In genomic region chr5:75054110-75054930, GRCh38 we compare ENCODE assay signal across 9 cellular contexts. TPM values are rescaled to one million over a fixed set of nuclear protein-coding genes. Genes with fewer than 3 reads are reported as not detected.
DNase-seq lines count a peak whose midpoint lies in the region; ATAC-seq and TF ChIP-seq lines count a peak whose summit lies in the region.
"Had no signal": no experiment of that assay in that cellular context is flagged by ENCODE, and none has a peak within 500 bp of the region (broad histone marks: within the 10 kb centered on the region; RNA-seq: fewer than 3 reads in every experiment).

No MANE protein-coding gene starts in this region.

- H3K27me3 ChIP-seq in HUES6 (ENCODE audit: control insufficient read depth, insufficient read depth, low read length) (peaks cover 45% of the 10 kb centered on the region), right lobe of liver (no peaks in the 10 kb centered on the region), thyroid gland (no peaks in the 10 kb centered on the region)

- 62% methylated on average over 10 of the region's 29 CpGs for WGBS in right lobe of liver (ENCODE audit: insufficient coverage, low coverage, low lambda C conversion rate, missing lambda C conversion rate)
- 22 to 31% methylated on average over 21 to 29 of the region's 29 CpGs for WGBS in thyroid gland, 2 donors

- H3K4me3 ChIP-seq in AG10803 (ENCODE audit: low read length) (peak overlapping the region; percentile 68), HUES6 (ENCODE audit: low read depth, low read length) (peak overlapping the region; percentile 86), choroid plexus epithelial cell (ENCODE audit: low read depth, low read length) (peak overlapping the region; percentile 81), right lobe of liver (peak overlapping the region; percentile 57 to 84 (median 74)), thyroid gland (replicated peaks in 1 of 3) (peak overlapping the region; percentile 68 to 88 (median 73))

- H3K27ac ChIP-seq in HUES6 (ENCODE audit: low read depth, low read length) (peak overlapping the region; percentile 63; the same call in 1 of the 2 replicates), right lobe of liver (peak overlapping the region; percentile 82 to 89 (median 82)), thyroid gland (peak overlapping the region; percentile 81 to 91 (median 81))
- H3K27ac ChIP-seq: neutrophil had no signal

- H3K9ac ChIP-seq in HUES6 (ENCODE audit: low read length), result peak overlapping the region; percentile 94

- ATAC-seq in right lobe of liver (peak; percentile 19 to 34 (median 26)), HG03097 (IDR thresholded peaks at IDR 0.05; ENCODE audit: low FRiP score, unreplicated experiment) (no peak)

- no peak for TF ChIP-seq CTCF in AG10803 (conservative IDR thresholded peaks at IDR 0.05; ENCODE audit: low read length)
- TF ChIP-seq CTCF in choroid plexus epithelial cell (conservative IDR thresholded peaks at IDR 0.05; ENCODE audit: low read depth, low read length), result no peak
- no peak for TF ChIP-seq CTCF in right lobe of liver (IDR thresholded peaks at IDR 0.05)
- no peak for TF ChIP-seq CTCF in thyroid gland (IDR thresholded peaks at IDR 0.05)

- H3K9me3 ChIP-seq in HUES6 (ENCODE audit: control insufficient read depth, insufficient read depth, low read depth, low read length) (no peaks in the 10 kb centered on the region), right lobe of liver (no peaks in the 10 kb centered on the region), thyroid gland (no peaks in the 10 kb centered on the region)
- H3K9me3 ChIP-seq: neutrophil had no signal

- H3K4me1 ChIP-seq in HUES6 (ENCODE audit: control insufficient read depth, insufficient read depth, low read length), result peaks cover 48% of the 10 kb centered on the region
- H3K4me1 ChIP-seq in right lobe of liver, result peaks cover 0 to 18% (median 0%) of the 10 kb centered on the region in 4 donors
- peaks cover 5 to 7% of the 10 kb centered on the region in 2 donors for H3K4me1 ChIP-seq in thyroid gland

- intact Hi-C loops in right lobe of liver (cut with DNase I), result loop anchor here in 1 of 2 donors (10.0 kb wide), 1 partner anchor 120 kb away; no protein-coding TSS in a partner anchor
- intact Hi-C loops in thyroid gland (cut with DNase I), result no loop called here

- TF ChIP-seq POLR2A in right lobe of liver (IDR thresholded peaks at IDR 0.05) (no peak), thyroid gland (IDR thresholded peaks at IDR 0.05) (no peak)

- DNase-seq in AG10803 (ENCODE audit: low read depth) (peak; percentile 63), choroid plexus epithelial cell (ENCODE audit: low read depth) (peak; percentile 73), right lobe of liver (peak in 2 of 3 donors; percentile 36 to 46), thyroid gland (peak; percentile 58 to 66), NCI-H510A (lab: John Stamatoyannopoulos, UW) (no peak), MV-4-11 (lab: John Stamatoyannopoulos, UW) (no peak)

- H3K36me3 ChIP-seq in HUES6 (ENCODE audit: control insufficient read depth, insufficient read depth, low read length), result no peaks in the 10 kb centered on the region
- H3K36me3 ChIP-seq in right lobe of liver, result no peaks in the 10 kb centered on the region
- no peaks in the 10 kb centered on the region for H3K36me3 ChIP-seq in thyroid gland
- H3K36me3 ChIP-seq: neutrophil had no signal

RNA-seq across cellular contexts. Expression of gene GCNT4, which starts 2.0 kb away (rescaled TPM):
- 1 to 10 TPM in 3 of 6 experiments, under 1 TPM in 3; 0.35 to 2.0 (median 0.96) TPM for total RNA-seq in right lobe of liver
- total RNA-seq in thyroid gland, result 1 to 10 TPM in 3 of 4 donors, under 1 TPM in 1; 0.94 to 3.1 (median 1.5) TPM

Comparison
In these comparisons a context has a peak if more than half of its experiments do, and no peak if none do; other contexts are left out.
1. DNase-seq: peak in AG10803 (single experiment), choroid plexus epithelial cell (single experiment), right lobe of liver (2 of 3) and thyroid gland (2 of 2); none in NCI-H510A (single experiment) and MV-4-11 (single experiment).
2. Peak in every context shown above with its lines, with median percentiles within 50 percentile points of each other: H3K4me3 ChIP-seq and H3K27ac ChIP-seq.